In genomic region chr22:25806579-25806978, GRCh38 we compare ENCODE assay signal across 7 cellular contexts.
"Had no signal": no experiment of that assay in that cellular context is flagged by ENCODE, and none has a peak within 500 bp of the region (broad histone marks: within the 10 kb centered on the region; RNA-seq: fewer than 3 reads in every experiment).

No MANE protein-coding gene starts in this region.

- H3K4me3 Mint-ChIP-seq: HFFc6 had no signal

- H3K27ac Mint-ChIP-seq: HFFc6 had no signal

- ATAC-seq: HCT116, K562 had no signal

- DNase-seq: GM23248, GOT3, H7, HFFc6, IMR-90 had no signal
